ENCODE assay signal across 28 cellular contexts in genomic region chr10:123655763-123656162, GRCh38. TPM values are rescaled to one million over a fixed set of nuclear protein-coding genes. Genes with fewer than 3 reads are reported as not detected.
DNase-seq lines count a peak whose midpoint lies in the region; ATAC-seq and TF ChIP-seq lines count a peak whose summit lies in the region.
"Had no signal": no experiment of that assay in that cellular context is flagged by ENCODE, and none has a peak within 500 bp of the region (broad histone marks: within the 10 kb centered on the region; RNA-seq: fewer than 3 reads in every experiment).

No MANE protein-coding gene starts in this region.

- no peaks in the 10 kb centered on the region for H3F3A ChIP-seq in PC-3 (ENCODE audit: low read length, unreplicated experiment)

- H3K27ac ChIP-seq in PC-3 (ENCODE audit: low read length), result no peak overlapping the region
- H3K27ac ChIP-seq: 22Rv1, cardiac muscle cell, ovary, VCaP had no signal

- H3K4me1 ChIP-seq in NT2/D1 (ENCODE audit: insufficient read depth, insufficient read length) (no peaks in the 10 kb centered on the region), PC-3 (ENCODE audit: insufficient read depth, low read length) (no peaks in the 10 kb centered on the region)
- H3K4me1 ChIP-seq: BE2C had no signal

- intact Hi-C loops in PC-3 (cut with micrococcal nuclease), result no loop called here

- H3K79me2 ChIP-seq in PC-3 (ENCODE audit: low read length), result no peaks in the 10 kb centered on the region

- H3K9ac ChIP-seq in NT2/D1 (ENCODE audit: insufficient read length, low read depth), result no peak overlapping the region
- H3K9ac ChIP-seq in PC-3 (ENCODE audit: low read length), result no peak overlapping the region

- H3K9me3 ChIP-seq in NT2/D1 (ENCODE audit: insufficient read depth, low read length), result peaks cover 5% of the 10 kb centered on the region
- no peaks in the 10 kb centered on the region for H3K9me3 ChIP-seq in PC-3 (ENCODE audit: low read length)
- H3K9me3 ChIP-seq: BE2C, ovary had no signal

- no peak overlapping the region for H3K4me2 ChIP-seq in PC-3 (ENCODE audit: low read length)

- H3K27me3 ChIP-seq in NT2/D1 (ENCODE audit: insufficient read depth, insufficient read length) (no peaks in the 10 kb centered on the region), PC-3 (ENCODE audit: low read length) (no peaks in the 10 kb centered on the region)
- H3K27me3 ChIP-seq: BE2C, cardiac muscle cell, ovary had no signal

- H2AFZ ChIP-seq in PC-3 (ENCODE audit: low read length), result no peak overlapping the region

- POLR2A ChIA-PET in PC-3 (lab: Charles Lee; ENCODE audit: unreplicated experiment), result no interaction called here

- no peaks in the 10 kb centered on the region for H4K20me1 ChIP-seq in PC-3 (ENCODE audit: low read length)

- BruUV-seq in PC-3 (replicated peaks; lab: Mats Ljungman, UMichigan), result no TSS peak

- peak; percentile 14 for DNase-seq in DMS 273 (lab: John Stamatoyannopoulos, UW; ENCODE audit: unreplicated experiment)
- DNase-seq in DMS 273 treated with DMSO at 0.1 percent for 48 hours (lab: John Stamatoyannopoulos, UW), result no peak
- DNase-seq in NT2/D1 (ENCODE audit: low read depth, low spot score), result peak; percentile 52
- DNase-seq in iPS DF 19.7 (ENCODE audit: low read depth, low spot score), result peak; percentile 71
- no peak for DNase-seq in hypothalamus (lab: John Stamatoyannopoulos, UW)
- DNase-seq in activated CD8-positive, alpha-beta memory T cell treated with anti-CD3 and anti-CD28 coated beads for 24 hours, result no peak
- DNase-seq in left lobe of liver (ENCODE audit: low spot score), result no peak
- DNase-seq in PC-3, result no peak
- DNase-seq: activated CD4-positive, alpha-beta T cell treated with anti-CD3 and anti-CD28 coated beads, Interleukin-2, amount 50 U/mL, for 1 hour; activated CD8-positive, alpha-beta memory T cell treated with anti-CD3 and anti-CD28 coated beads, Interleukin-2, amount 50 U/mL, for 4 hours; aorta; BE2C; HCEC 1CT; Kasumi-1; left ventricle myocardium superior; midbrain; naive thymus-derived CD8-positive, alpha-beta T cell; NCI-H1092; NCI-H2029; NCI-H526 treated with DMSO at 0.1 percent for 48 hours; ovary; right cardiac atrium; stimulated activated CD4-positive, alpha-beta T cell treated with anti-CD3 and anti-CD28 coated beads, Interleukin-12 subunit alpha, Interleukin-12 subunit beta, amount 100 ng/mL, for 4 hours; stimulated activated naive CD4-positive, alpha-beta T cell treated with Interleukin-2 at 50 U/mL for 16 hours had no signal

- CTCF ChIA-PET in PC-3 (lab: Charles Lee), result no interaction called here

- H3K36me3 ChIP-seq in NT2/D1 (ENCODE audit: insufficient read depth, insufficient read length, low read length) (no peaks in the 10 kb centered on the region), PC-3 (ENCODE audit: low read depth, low read length) (no peaks in the 10 kb centered on the region)
- H3K36me3 ChIP-seq: BE2C, cardiac muscle cell, ovary had no signal

- no peak for TF ChIP-seq CTCF in PC-3 (conservative IDR thresholded peaks at IDR 0.05; ENCODE audit: low read depth, low read length)

- H3K4me3 ChIP-seq in NT2/D1 (ENCODE audit: insufficient read length, low read depth) (no peak overlapping the region), PC-3 (ENCODE audit: low read length) (no peak overlapping the region)
- H3K4me3 ChIP-seq: cardiac muscle cell, ovary had no signal

- ATAC-seq in left lobe of liver, result no peak
- ATAC-seq in PC-3, result no peak
- ATAC-seq: left ventricle myocardium superior; naive thymus-derived CD8-positive, alpha-beta T cell; right cardiac atrium had no signal

- no peaks in the 10 kb centered on the region for H3K9me2 ChIP-seq in PC-3 (replicated peaks; ENCODE audit: low read length)

RNA-seq across cellular contexts. Expression of gene GPR26, which starts 10.4 kb away (rescaled TPM):
- total RNA-seq in left lobe of liver, result not detected
- total RNA-seq in PC-3 (2014; rRNA removed), result not detected in 2 replicates
- total RNA-seq: activated T-helper 2 cell treated with anti-CD3 and anti-CD28 coated beads, Interferon-gamma antibody, Interleukin-2, Interleukin-4, amounts not matched to agents 10 μg/mL and 5 μg/mL and 100 μg/mL, durations not matched to agents 14 hours and 24 hours and 36 hours; aorta; cardiac muscle cell; left ventricle myocardium superior; naive thymus-derived CD8-positive, alpha-beta T cell; ovary; right cardiac atrium had no signal

Comparison
In these comparisons a context has a peak if more than half of its experiments do, and no peak if none do; other contexts are left out.
1. DNase-seq: peak in DMS 273 (single experiment), NT2/D1 (single experiment) and iPS DF 19.7 (single experiment); none in DMS 273 treated with DMSO at 0.1 percent for 48 hours (single experiment), hypothalamus (0 of 51), activated CD8-positive, alpha-beta memory T cell treated with anti-CD3 and anti-CD28 coated beads for 24 hours (single experiment), left lobe of liver (single experiment) and PC-3 (single experiment).